ENCODE assay signal across 9 cellular contexts in genomic region chr3:161349529-161350278, GRCh38. TPM values are rescaled to one million over a fixed set of nuclear protein-coding genes. Genes with fewer than 3 reads are reported as not detected.
DNase-seq lines count a peak whose midpoint lies in the region; ATAC-seq and TF ChIP-seq lines count a peak whose summit lies in the region.
"Had no signal": no experiment of that assay in that cellular context is flagged by ENCODE, and none has a peak within 500 bp of the region (broad histone marks: within the 10 kb centered on the region; RNA-seq: fewer than 3 reads in every experiment).

No MANE protein-coding gene starts in this region.

- intact Hi-C loops in IMR-90 (cut with micrococcal nuclease), result no loop called here

- H4K20me1 ChIP-seq in IMR-90 (ENCODE audit: insufficient read depth, low read length), result no peaks in the 10 kb centered on the region

- WGBS in IMR-90 (ENCODE audit: extremely low coverage in 2 of 2, insufficient read length in 1 of 2), 2 experiments, result no CpG with 5 or more reads among the region's 7 CpGs
- WGBS in lung, 2 donors, result 55 to 72% methylated on average over 7 of the region's 7 CpGs

- ATAC-seq in IMR-90 (ENCODE audit: low read depth) (peak; percentile 91), lung (ENCODE audit: insufficient read depth, low FRiP score) (peak; percentile 69)

- H3K9me3 Mint-ChIP-seq in activated naive CD8-positive, alpha-beta T cell treated with anti-CD3 and anti-CD28 coated beads for 36 hours, result peaks cover 1% of the 10 kb centered on the region

- no peak overlapping the region for H3K23ac ChIP-seq in IMR-90 (ENCODE audit: low read depth, low read length)

- H3K18ac ChIP-seq in IMR-90 (ENCODE audit: low read depth, low read length), result no peak overlapping the region

- CTCF ChIA-PET in IMR-90 (lab: Yijun Ruan, JAX), result interaction anchor here (0.8 kb wide), 1 partner anchor 10 kb away, joined by 4 read pairs; no protein-coding TSS in a partner anchor

- no peak overlapping the region for H3K56ac ChIP-seq in IMR-90 (ENCODE audit: extremely low read depth, insufficient read depth, low read length)

- H3K79me1 ChIP-seq in IMR-90 (ENCODE audit: low read depth in 1 of 2, low read length in 2 of 2), result no peaks in the 10 kb centered on the region

- no peak overlapping the region for H3K9ac ChIP-seq in IMR-90 (ENCODE audit: low read depth, low read length)

- no peak overlapping the region for H2AK5ac ChIP-seq in IMR-90 (ENCODE audit: low read depth, low read length)

- H3K9me3 ChIP-seq in IMR-90 (ENCODE audit: control insufficient read depth, insufficient read depth, low read length), result no peaks in the 10 kb centered on the region
- H3K9me3 ChIP-seq in lung (ENCODE audit: control insufficient read depth in 2 of 2, insufficient read depth in 1 of 2, low read length in 1 of 2), result no peaks in the 10 kb centered on the region
- H3K9me3 ChIP-seq in HAP-1, result no peaks in the 10 kb centered on the region

- BruUV-seq in IMR-90 (replicated peaks; lab: Mats Ljungman, UMichigan), result no TSS peak

- no peak for TF ChIP-seq CTCF in IMR-90 (conservative IDR thresholded peaks at IDR 0.05; ENCODE audit: low read depth, low read length)
- no peak for TF ChIP-seq CTCF in lung (IDR thresholded peaks at IDR 0.05; ENCODE audit: control extremely low read depth, extremely low read depth)
- TF ChIP-seq CTCF in GM10266 (IDR thresholded peaks at IDR 0.05; ENCODE audit: control insufficient read depth, insufficient read depth, low read depth, missing control alignments), result no peak

- H3K27ac Mint-ChIP-seq in activated naive CD8-positive, alpha-beta T cell treated with anti-CD3 and anti-CD28 coated beads for 36 hours, result peak overlapping the region; percentile 49

- no peak overlapping the region for H4K91ac ChIP-seq in IMR-90 (ENCODE audit: insufficient read depth, low read depth, low read length)

- in situ Hi-C loops in IMR-90 (cut with MboI; ENCODE audit: low sequenced_read_pairs) (no loop called here), HAP-1 (cut with MboI; ENCODE audit: low sequenced_read_pairs) (no loop called here)

- no peak overlapping the region for H4K5ac ChIP-seq in IMR-90 (ENCODE audit: low read depth, low read length)

- H3K4me2 ChIP-seq in IMR-90 (ENCODE audit: low read depth, low read length), result no peak overlapping the region

- H3K4me1 ChIP-seq in IMR-90 (ENCODE audit: control insufficient read depth, insufficient read depth, low read length) (no peaks in the 10 kb centered on the region), lung (ENCODE audit: control insufficient read depth in 2 of 2, insufficient read depth in 2 of 2, low read length in 2 of 2) (no peaks in the 10 kb centered on the region), HAP-1 (no peaks in the 10 kb centered on the region)

- no peaks in the 10 kb centered on the region; the same call in 1 of the 2 replicates for H3K9me1 ChIP-seq in IMR-90 (ENCODE audit: insufficient read depth, low read length)

- H3K4me1 Mint-ChIP-seq in activated naive CD8-positive, alpha-beta T cell treated with anti-CD3 and anti-CD28 coated beads for 36 hours, result peaks cover 30% of the 10 kb centered on the region

- no peak overlapping the region for H3K4me3 Mint-ChIP-seq in activated naive CD8-positive, alpha-beta T cell treated with anti-CD3 and anti-CD28 coated beads for 36 hours

- H2BK120ac ChIP-seq in IMR-90 (ENCODE audit: low read depth, low read length), result no peak overlapping the region

- TF ChIP-seq POLR2A in IMR-90 (IDR thresholded peaks at IDR 0.05; ENCODE audit: low read depth, low read length), result no peak

- H3K27me3 Mint-ChIP-seq in activated naive CD8-positive, alpha-beta T cell treated with anti-CD3 and anti-CD28 coated beads for 36 hours, result peaks cover 22% of the 10 kb centered on the region

- H3K27me3 ChIP-seq in IMR-90 (ENCODE audit: control insufficient read depth, insufficient read depth, low read length), result peaks cover 1% of the 10 kb centered on the region; the same call in 1 of the 2 replicates
- H3K27me3 ChIP-seq in lung (ENCODE audit: control insufficient read depth, insufficient read depth), result no peaks in the 10 kb centered on the region
- peaks cover 17% of the 10 kb centered on the region for H3K27me3 ChIP-seq in HAP-1 (ENCODE audit: low read depth)

- H3K4me3 ChIP-seq in IMR-90 (ENCODE audit: insufficient read depth, low read depth, low read length) (no peak overlapping the region), lung (no peak overlapping the region), HAP-1 (no peak overlapping the region)

- no peak overlapping the region for H3K4ac ChIP-seq in IMR-90 (ENCODE audit: low read depth, low read length)

- no peak overlapping the region for H4K8ac ChIP-seq in IMR-90 (ENCODE audit: low read depth in 2 of 2, low read length in 2 of 2)

- H3K36me3 ChIP-seq in IMR-90 (ENCODE audit: control insufficient read depth, insufficient read depth, low read length) (no peaks in the 10 kb centered on the region), lung (ENCODE audit: control insufficient read depth in 2 of 2, insufficient read depth in 2 of 2, low read length in 2 of 2) (no peaks in the 10 kb centered on the region), HAP-1 (replicated peaks) (no peaks in the 10 kb centered on the region)

- H3K14ac ChIP-seq in IMR-90 (replicated peaks; ENCODE audit: low read depth, low read length), result no peak overlapping the region

- no peak overlapping the region for H2BK20ac ChIP-seq in IMR-90 (ENCODE audit: low read depth, low read length)

- POLR2A ChIA-PET in IMR-90 (lab: Charles Lee; ENCODE audit: unreplicated experiment), result no interaction called here

- H2BK5ac ChIP-seq in IMR-90 (ENCODE audit: low read depth, low read length, poor library complexity, severe bottlenecking), result no peak overlapping the region

- H3K36me3 Mint-ChIP-seq in activated naive CD8-positive, alpha-beta T cell treated with anti-CD3 and anti-CD28 coated beads for 36 hours, result no peaks in the 10 kb centered on the region

- TF ChIP-seq RAD21 in IMR-90 (IDR thresholded peaks at IDR 0.05; ENCODE audit: low read length), result no peak

- no peak overlapping the region for H2AFZ ChIP-seq in IMR-90 (replicated peaks; ENCODE audit: low read length, poor library complexity)

- H3K27ac ChIP-seq in IMR-90 (ENCODE audit: insufficient read depth, low read length) (no peak overlapping the region), lung (ENCODE audit: low read depth in 1 of 2, low read length in 1 of 2) (no peak overlapping the region)

- DNase-seq in DMS53 (lab: John Stamatoyannopoulos, UW) (peak; percentile 6), DMS53 treated with DMSO at 0.1 percent for 48 hours (lab: John Stamatoyannopoulos, UW; ENCODE audit: unreplicated experiment) (no peak), IMR-90 (peak; percentile 76), lung (ENCODE audit: low spot score) (no peak), GM10266 (ENCODE audit: extremely low spot score) (no peak), HAP-1 (ENCODE audit: low spot score in 2 of 2) (no peak), DMS79 treated with DMSO at 0.1 percent for 48 hours (lab: John Stamatoyannopoulos, UW) (no peak)
- peak; percentile 30 for DNase-seq in activated naive CD8-positive, alpha-beta T cell treated with anti-CD3 and anti-CD28 coated beads for 36 hours

- no peak overlapping the region for H2AK9ac ChIP-seq in IMR-90 (replicated peaks; ENCODE audit: low read depth, low read length, poor library complexity)

- dilution Hi-C loops in IMR-90 (cut with HindIII; ENCODE audit: low sequenced_read_pairs, unreplicated experiment), result no loop called here

- H2BK15ac ChIP-seq in IMR-90 (ENCODE audit: low read depth, low read length), result no peak overlapping the region

TF ChIP-seq in IMR-90, 13 proteins besides CTCF, POLR2A, EP300 and RAD21:
- TF ChIP-seq MAFK (IDR thresholded peaks at IDR 0.05; ENCODE audit: low read depth, low read length), result no peak
- peak; percentile 59; the same call in 1 of the 2 replicates for TF ChIP-seq FOS (IDR thresholded peaks at IDR 0.05; ENCODE audit: low read depth, low read length)
- TF ChIP-seq CEBPB (IDR thresholded peaks at IDR 0.05; ENCODE audit: low read depth, low read length), result 0 out of 2 replicates have a peak, but pooled peaks have one; percentile 12

RNA-seq across cellular contexts. Expression of gene SPTSSB, which starts 21.6 kb away (rescaled TPM):
- total RNA-seq in IMR-90 (2012; rRNA removed), result not detected in 2 replicates
- not detected in 2 replicates for polyA plus RNA-seq in IMR-90 (2012; rRNA removed)
- polyA plus RNA-seq in IMR-90 (2012; cell fraction: cytosol; rRNA removed), result not detected in 2 replicates
- polyA plus RNA-seq in IMR-90 (2012; cell fraction: nucleus; rRNA removed; ENCODE audit: low replicate concordance), result not detected in 2 replicates
- total RNA-seq in activated naive CD8-positive, alpha-beta T cell treated with anti-CD3 and anti-CD28 coated beads for 36 hours, result not detected
- total RNA-seq in lung, result under 1 TPM in 1 of 2 donors, not detected in 1; 0.23 TPM
- polyA plus RNA-seq in lung, result under 1 TPM; 0.08 to 0.20 TPM
- total RNA-seq: T-helper 2 cell treated with Interferon-gamma antibody and Interleukin-4, amounts not matched to agents 100 ng/mL and 5 ng/mL, for 36 hours had no signal

Comparison
In these comparisons a context has a peak if more than half of its experiments do, and no peak if none do; other contexts are left out.
1. DNase-seq: peak in DMS53 (single experiment), IMR-90 (single experiment) and activated naive CD8-positive, alpha-beta T cell treated with anti-CD3 and anti-CD28 coated beads for 36 hours (single experiment); none in DMS53 treated with DMSO at 0.1 percent for 48 hours (single experiment), lung (single experiment), GM10266 (single experiment), HAP-1 (0 of 2) and DMS79 treated with DMSO at 0.1 percent for 48 hours (single experiment).